In the genomic region with DNA sequence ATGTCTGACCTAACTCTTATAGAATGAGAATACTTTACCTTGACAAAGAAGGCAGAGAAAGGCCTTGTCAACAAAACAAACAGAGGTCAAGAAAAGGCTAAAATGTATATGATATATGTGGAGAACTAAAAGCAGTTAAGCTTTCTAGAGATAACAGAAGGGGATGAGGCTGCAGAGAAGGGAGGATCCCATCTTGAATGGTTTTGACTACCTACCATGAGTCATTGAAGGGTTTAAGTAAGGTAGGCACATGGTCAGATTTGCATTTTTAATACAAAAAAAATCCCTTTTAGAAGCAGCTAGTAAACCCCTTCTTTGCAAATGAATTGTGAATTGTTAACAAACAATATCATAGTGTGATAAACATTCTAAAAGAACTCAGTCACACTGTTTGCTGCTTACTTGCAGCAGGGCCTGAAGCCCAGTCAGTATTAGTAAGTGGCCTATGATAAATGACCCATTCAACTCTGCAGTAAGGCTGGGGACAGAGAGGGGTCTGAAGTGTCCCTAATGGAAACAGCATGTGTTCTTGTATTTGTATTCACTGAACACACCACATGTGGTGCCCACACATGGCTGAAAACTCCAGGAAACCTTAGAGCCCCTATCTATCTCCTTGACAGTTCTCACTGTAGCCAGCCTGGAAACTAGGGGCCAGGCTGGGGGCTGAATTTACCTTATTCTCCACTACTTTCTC, we compare ENCODE assay signal across 12 cellular contexts.
A peak's percentile ranks its signal among the peaks of the same experiment; 100 is the strongest.
DNase-seq lines count a peak whose midpoint lies in the region; ATAC-seq, FAIRE-seq and TF ChIP-seq lines count a peak whose summit lies in the region.
"Had no signal": no experiment of that assay in that cellular context is flagged by ENCODE, and none has a peak within 500 bp of the region (broad histone marks: within the 10 kb centered on the region; RNA-seq: fewer than 3 reads in every experiment).

No MANE protein-coding gene starts in this region.

- no peak overlapping the region for H3K4me3 ChIP-seq in IMR-90 (ENCODE audit: insufficient read depth, low read depth, low read length)
- no peak overlapping the region for H3K4me3 ChIP-seq in trophoblast cell (ENCODE audit: low read depth, low read length)
- H3K4me3 ChIP-seq: gastroesophageal sphincter, testis had no signal

- peak overlapping the region; percentile 35; the same call in 1 of the 2 replicates for H3K18ac ChIP-seq in IMR-90 (ENCODE audit: low read depth, low read length)
- H3K18ac ChIP-seq in trophoblast cell (ENCODE audit: low read length): no peak overlapping the region

- H3K36me3 ChIP-seq in IMR-90 (ENCODE audit: control insufficient read depth, insufficient read depth, low read length): 0 out of 2 replicates have a peak, but pooled peaks cover 1% of the 10 kb centered on the region
- no peaks in the 10 kb centered on the region for H3K36me3 ChIP-seq in trophoblast cell (ENCODE audit: control insufficient read depth in 1 of 2, insufficient read depth in 2 of 2, low read length in 2 of 2)
- H3K36me3 ChIP-seq: gastroesophageal sphincter had no signal

- H4K91ac ChIP-seq in IMR-90 (ENCODE audit: insufficient read depth, low read depth, low read length) (no peak overlapping the region), trophoblast cell (ENCODE audit: low read depth, low read length) (no peak overlapping the region)

- H3K56ac ChIP-seq in IMR-90 (ENCODE audit: extremely low read depth, insufficient read depth, low read length): no peak overlapping the region

- no peak for TF ChIP-seq RAD21 in IMR-90 (IDR thresholded peaks at IDR 0.05; ENCODE audit: low read length)

- no peak overlapping the region for H4K8ac ChIP-seq in IMR-90 (ENCODE audit: low read depth in 2 of 2, low read length in 2 of 2)
- H4K8ac ChIP-seq in trophoblast cell (ENCODE audit: low read depth, low read length): no peak overlapping the region

- no peak overlapping the region for H2BK20ac ChIP-seq in IMR-90 (ENCODE audit: low read depth, low read length)

- no peak overlapping the region for H3K4me2 ChIP-seq in IMR-90 (ENCODE audit: low read depth, low read length)
- H3K4me2 ChIP-seq in trophoblast cell (ENCODE audit: low read length): no peak overlapping the region

- H3K9ac ChIP-seq in IMR-90 (ENCODE audit: low read depth, low read length): no peak overlapping the region
- H3K9ac ChIP-seq in trophoblast cell (ENCODE audit: low read length): no peak overlapping the region

- no TSS peak for BruUV-seq in IMR-90 (replicated peaks; lab: Mats Ljungman, UMichigan)

- H2AK9ac ChIP-seq in IMR-90 (replicated peaks; ENCODE audit: low read depth, low read length, poor library complexity): no peak overlapping the region

- dilution Hi-C loops in IMR-90 (cut with HindIII; ENCODE audit: low sequenced_read_pairs, unreplicated experiment): no loop called here

- H2BK12ac ChIP-seq in trophoblast cell (ENCODE audit: low read length): peak overlapping the region; percentile 78

- H2BK120ac ChIP-seq in IMR-90 (ENCODE audit: low read depth, low read length) (no peak overlapping the region), trophoblast cell (ENCODE audit: insufficient read depth, low read length, poor library complexity) (no peak overlapping the region)

- no peaks in the 10 kb centered on the region for H3K9me3 ChIP-seq in IMR-90 (ENCODE audit: control insufficient read depth, insufficient read depth, low read length)
- no peaks in the 10 kb centered on the region for H3K9me3 ChIP-seq in trophoblast cell (ENCODE audit: insufficient read depth, low read depth, low read length)
- H3K9me3 ChIP-seq: gastroesophageal sphincter, testis had no signal

- TF ChIP-seq POLR2A in IMR-90 (IDR thresholded peaks at IDR 0.05; ENCODE audit: low read depth, low read length): no peak

- no peak overlapping the region for H2BK5ac ChIP-seq in IMR-90 (ENCODE audit: low read depth, low read length, poor library complexity, severe bottlenecking)
- H2BK5ac ChIP-seq in trophoblast cell (ENCODE audit: low read depth, low read length, poor library complexity): no peak overlapping the region

- H3K4ac ChIP-seq in IMR-90 (ENCODE audit: low read depth, low read length) (no peak overlapping the region), trophoblast cell (ENCODE audit: low read depth, low read length) (no peak overlapping the region)

- DNase-seq in IMR-90 (no peak), NCI-H345 treated with DMSO at 0.1 percent for 48 hours (lab: John Stamatoyannopoulos, UW; ENCODE audit: unreplicated experiment) (peak; percentile 46), frontal cortex (ENCODE audit: low spot score in 2 of 2) (peak in 1 of 2 donors; percentile 3), trophoblast cell (no peak), MV-4-11 (lab: John Stamatoyannopoulos, UW) (no peak), left lobe of liver (ENCODE audit: low spot score) (no peak), GM20000 (ENCODE audit: low spot score) (no peak)
- DNase-seq: activated CD4-positive, alpha-beta memory T cell treated with anti-CD3 and anti-CD28 coated beads, Interleukin-2, amount 10 ng/mL, durations not matched to agents 7 days and 5 days; CD4-positive, CD25-positive, alpha-beta regulatory T cell; stimulated activated CD4-positive, alpha-beta T cell treated with anti-CD3 and anti-CD28 coated beads, Interleukin-2, amount 100 ng/mL, for 48 hours; testis had no signal

- peaks cover 9% of the 10 kb centered on the region for H3K4me1 ChIP-seq in IMR-90 (ENCODE audit: control insufficient read depth, insufficient read depth, low read length)
- H3K4me1 ChIP-seq in trophoblast cell (ENCODE audit: control insufficient read depth in 1 of 2, insufficient read depth in 2 of 2, low read length in 2 of 2): peaks cover 6 to 14% of the 10 kb centered on the region in 2 experiments
- H3K4me1 ChIP-seq: gastroesophageal sphincter had no signal

- no peak overlapping the region; the same call in 1 of the 2 replicates for H4K5ac ChIP-seq in IMR-90 (ENCODE audit: low read depth, low read length)

- H2BK15ac ChIP-seq in IMR-90 (ENCODE audit: low read depth, low read length): no peak overlapping the region

- no peak for ATAC-seq in IMR-90 (ENCODE audit: low read depth)
- no peak for ATAC-seq in left lobe of liver
- ATAC-seq: gastroesophageal sphincter had no signal

- CTCF ChIA-PET in IMR-90 (lab: Yijun Ruan, JAX): no interaction called here

- no peak overlapping the region for H4K12ac ChIP-seq in trophoblast cell (ENCODE audit: low read depth, low read length)

- intact Hi-C loops in IMR-90 (cut with micrococcal nuclease): no loop called here

- H2AK5ac ChIP-seq in IMR-90 (ENCODE audit: low read depth, low read length): no peak overlapping the region
- H2AK5ac ChIP-seq in trophoblast cell (ENCODE audit: low read length): peak overlapping the region; percentile 35

- H2AFZ ChIP-seq in IMR-90 (replicated peaks; ENCODE audit: low read length, poor library complexity): no peak overlapping the region
- H2AFZ ChIP-seq in trophoblast cell (ENCODE audit: insufficient read depth, low read length, poor library complexity): no peak overlapping the region

- no peaks in the 10 kb centered on the region for H3K79me2 ChIP-seq in trophoblast cell (ENCODE audit: control insufficient read depth, insufficient read depth, low read length, poor library complexity)

- H3K27me3 ChIP-seq in IMR-90 (ENCODE audit: control insufficient read depth, insufficient read depth, low read length): no peaks in the 10 kb centered on the region
- H3K27me3 ChIP-seq in trophoblast cell (ENCODE audit: insufficient read depth, low read length): no peaks in the 10 kb centered on the region
- H3K27me3 ChIP-seq: gastroesophageal sphincter, testis had no signal

- H3K79me1 ChIP-seq in IMR-90 (ENCODE audit: low read depth in 1 of 2, low read length in 2 of 2) (peaks cover 0 to 6% of the 10 kb centered on the region in 2 experiments; a peak in 1 of 4 replicates), trophoblast cell (ENCODE audit: low read length) (peaks cover 4% of the 10 kb centered on the region)

- FAIRE-seq in frontal cortex (lab: Jason Lieb, UNC): peak; percentile 36

- no peak overlapping the region for H3K23ac ChIP-seq in IMR-90 (ENCODE audit: low read depth, low read length)
- H3K23ac ChIP-seq in trophoblast cell (ENCODE audit: low read length): no peak overlapping the region

- H3K14ac ChIP-seq in IMR-90 (replicated peaks; ENCODE audit: low read depth, low read length) (no peak overlapping the region), trophoblast cell (ENCODE audit: low read length) (no peak overlapping the region)

- H4K20me1 ChIP-seq in IMR-90 (ENCODE audit: insufficient read depth, low read length): no peaks in the 10 kb centered on the region

- in situ Hi-C loops in IMR-90 (cut with MboI; ENCODE audit: low sequenced_read_pairs): no loop called here

- TF ChIP-seq CTCF in IMR-90 (conservative IDR thresholded peaks at IDR 0.05; ENCODE audit: low read depth, low read length) (no peak), GM20000 (IDR thresholded peaks at IDR 0.05; ENCODE audit: extremely low read depth, missing control alignments) (no peak)

- POLR2A ChIA-PET in IMR-90 (lab: Charles Lee; ENCODE audit: unreplicated experiment): no interaction called here

- peaks cover 7% of the 10 kb centered on the region for H3K9me1 ChIP-seq in IMR-90 (ENCODE audit: insufficient read depth, low read length)

- no peak overlapping the region for H3K27ac ChIP-seq in IMR-90 (ENCODE audit: insufficient read depth, low read length)
- no peak overlapping the region for H3K27ac ChIP-seq in trophoblast cell (ENCODE audit: low read depth, low read length)
- H3K27ac ChIP-seq: gastroesophageal sphincter had no signal

TF ChIP-seq in IMR-90, 13 proteins besides CTCF, POLR2A, EP300 and RAD21 (continues in another document):
- TF ChIP-seq, protein P1, sequence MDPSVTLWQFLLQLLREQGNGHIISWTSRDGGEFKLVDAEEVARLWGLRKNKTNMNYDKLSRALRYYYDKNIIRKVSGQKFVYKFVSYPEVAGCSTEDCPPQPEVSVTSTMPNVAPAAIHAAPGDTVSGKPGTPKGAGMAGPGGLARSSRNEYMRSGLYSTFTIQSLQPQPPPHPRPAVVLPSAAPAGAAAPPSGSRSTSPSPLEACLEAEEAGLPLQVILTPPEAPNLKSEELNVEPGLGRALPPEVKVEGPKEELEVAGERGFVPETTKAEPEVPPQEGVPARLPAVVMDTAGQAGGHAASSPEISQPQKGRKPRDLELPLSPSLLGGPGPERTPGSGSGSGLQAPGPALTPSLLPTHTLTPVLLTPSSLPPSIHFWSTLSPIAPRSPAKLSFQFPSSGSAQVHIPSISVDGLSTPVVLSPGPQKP (IDR thresholded peaks at IDR 0.05; ENCODE audit: borderline replicate concordance, low read depth, low read length): no peak
- TF ChIP-seq CEBPB (IDR thresholded peaks at IDR 0.05; ENCODE audit: low read depth, low read length) (no peak), BHLHE40 (IDR thresholded peaks at IDR 0.05; ENCODE audit: low read depth, low read length) (no peak), RFX5 (IDR thresholded peaks at IDR 0.05; ENCODE audit: low read depth, low read length) (no peak), MAZ (IDR thresholded peaks at IDR 0.05; ENCODE audit: borderline replicate concordance, low read depth, low read length) (no peak), RCOR1 (IDR thresholded peaks at IDR 0.05; ENCODE audit: insufficient replicate concordance, low read length) (no peak), SMC3 (IDR thresholded peaks at IDR 0.05; ENCODE audit: low read depth, low read length) (no peak), CHD1 (IDR thresholded peaks at IDR 0.05; ENCODE audit: low read depth, low read length) (no peak), MAFK (IDR thresholded peaks at IDR 0.05; ENCODE audit: low read depth, low read length) (no peak)
